1 cellular context compared by ENCODE assay signal in the genomic region with DNA sequence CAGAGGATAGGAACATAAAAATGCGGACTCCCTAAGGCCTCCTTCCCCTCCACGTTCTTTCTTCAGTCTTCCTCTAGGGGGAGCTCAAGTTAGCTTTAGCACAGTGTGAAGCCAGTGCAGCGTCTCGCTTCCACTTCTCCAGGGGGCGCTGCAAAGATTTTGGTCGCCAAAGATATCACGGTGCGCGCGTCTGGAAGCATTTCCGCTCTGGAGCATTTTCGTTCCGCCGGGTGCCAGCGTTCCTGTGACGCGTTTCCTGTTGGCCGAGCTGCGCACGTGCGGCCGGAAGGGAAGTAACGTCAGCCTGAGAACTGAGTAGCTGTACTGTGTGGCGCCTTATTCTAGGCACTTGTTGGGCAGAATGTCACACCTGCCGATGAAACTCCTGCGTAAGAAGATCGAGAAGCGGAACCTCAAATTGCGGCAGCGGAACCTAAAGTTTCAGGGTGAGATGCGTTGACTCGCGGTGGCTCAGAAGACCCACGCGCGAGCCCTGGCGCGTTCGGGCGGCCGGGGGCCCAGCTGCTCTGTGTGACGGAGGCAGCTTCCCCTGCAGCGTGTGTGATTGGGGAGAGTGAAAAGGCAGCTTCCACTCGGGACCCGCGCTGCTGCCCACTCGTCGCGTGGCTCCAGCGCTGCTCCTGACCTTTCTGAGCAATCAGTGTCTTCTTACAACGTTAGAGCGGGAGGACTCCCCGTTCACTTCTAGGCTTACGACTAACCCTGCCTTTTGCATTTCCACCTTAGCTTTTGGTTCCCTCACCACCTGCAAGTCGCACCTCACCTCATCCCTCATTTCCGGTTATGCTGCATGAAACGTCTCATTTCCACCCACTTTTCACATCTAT.
TF ChIP-seq lines count a peak whose summit lies in the region.

TSS of gene DDX18 (plus strand) at position 275 of the 848 bp plus-strand sequence. CDS start at position 362, 87 bp downstream.

TF ChIP-seq in HepG2, 621 proteins besides CTCF, POLR2A, EP300 and RAD21 (continued from another document and continues in another):
- TF ChIP-seq ZSCAN31 (CRISPR knock-in tag; IDR thresholded peaks at IDR 0.05; ENCODE audit: low read depth): peak; percentile 55; the same call in 1 of the 2 replicates
- peak; percentile 99 for TF ChIP-seq ZNF883 (CRISPR knock-in tag; IDR thresholded peaks at IDR 0.05; ENCODE audit: not compliant biosample characterization)
- TF ChIP-seq GABPA (IDR thresholded peaks at IDR 0.05; ENCODE audit: low read depth, low read length): peak; percentile 96
- TF ChIP-seq GABPA (CRISPR knock-in tag; IDR thresholded peaks at IDR 0.05; ENCODE audit: low read depth): peak; percentile 99
- peak; percentile 89 for TF ChIP-seq SNAI1 (CRISPR knock-in tag; IDR thresholded peaks at IDR 0.05; ENCODE audit: borderline replicate concordance)
- TF ChIP-seq GPN1 (CRISPR knock-in tag; IDR thresholded peaks at IDR 0.05; ENCODE audit: borderline replicate concordance): no peak
- peak; percentile 96; the same call in 1 of the 2 replicates for TF ChIP-seq NFATC3 (CRISPR knock-in tag; IDR thresholded peaks at IDR 0.05)
- TF ChIP-seq HMG20B (CRISPR knock-in tag; conservative IDR thresholded peaks at IDR 0.05): 0 out of 2 replicates have a peak, but pooled peaks have one; percentile 52
- TF ChIP-seq, protein P1, sequence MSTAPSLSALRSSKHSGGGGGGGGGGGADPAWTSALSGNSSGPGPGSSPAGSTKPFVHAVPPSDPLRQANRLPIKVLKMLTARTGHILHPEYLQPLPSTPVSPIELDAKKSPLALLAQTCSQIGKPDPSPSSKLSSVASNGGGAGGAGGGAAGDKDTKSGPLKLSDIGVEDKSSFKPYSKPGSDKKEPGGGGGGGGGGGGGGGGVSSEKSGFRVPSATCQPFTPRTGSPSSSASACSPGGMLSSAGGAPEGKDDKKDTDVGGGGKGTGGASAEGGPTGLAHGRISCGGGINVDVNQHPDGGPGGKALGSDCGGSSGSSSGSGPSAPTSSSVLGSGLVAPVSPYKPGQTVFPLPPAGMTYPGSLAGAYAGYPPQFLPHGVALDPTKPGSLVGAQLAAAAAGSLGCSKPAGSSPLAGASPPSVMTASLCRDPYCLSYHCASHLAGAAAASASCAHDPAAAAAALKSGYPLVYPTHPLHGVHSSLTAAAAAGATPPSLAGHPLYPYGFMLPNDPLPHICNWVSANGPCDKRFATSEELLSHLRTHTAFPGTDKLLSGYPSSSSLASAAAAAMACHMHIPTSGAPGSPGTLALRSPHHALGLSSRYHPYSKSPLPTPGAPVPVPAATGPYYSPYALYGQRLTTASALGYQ (CRISPR knock-in tag; IDR thresholded peaks at IDR 0.05): peak; percentile 75
- no peak for TF ChIP-seq ATRX (CRISPR knock-in tag; IDR thresholded peaks at IDR 0.05; ENCODE audit: borderline replicate concordance)
- TF ChIP-seq ZNF747 (CRISPR knock-in tag; IDR thresholded peaks at IDR 0.05; ENCODE audit: borderline replicate concordance): peak; percentile 87; the same call in 1 of the 2 replicates
- TF ChIP-seq HNRNPK (IDR thresholded peaks at IDR 0.05; ENCODE audit: low read depth, low read length, poor library complexity, severe bottlenecking): no peak
- peak; percentile 91; the same call in 1 of the 2 replicates for TF ChIP-seq ZNF343 (CRISPR knock-in tag; IDR thresholded peaks at IDR 0.05)
- TF ChIP-seq RARG (CRISPR knock-in tag; IDR thresholded peaks at IDR 0.05; ENCODE audit: low read depth): no peak
- TF ChIP-seq RFX3 (CRISPR knock-in tag; IDR thresholded peaks at IDR 0.05): peak; percentile 9; the same call in 1 of the 2 replicates
- TF ChIP-seq ZMAT3 (CRISPR knock-in tag; conservative IDR thresholded peaks at IDR 0.05): peak; percentile 81
- TF ChIP-seq, protein P2, sequence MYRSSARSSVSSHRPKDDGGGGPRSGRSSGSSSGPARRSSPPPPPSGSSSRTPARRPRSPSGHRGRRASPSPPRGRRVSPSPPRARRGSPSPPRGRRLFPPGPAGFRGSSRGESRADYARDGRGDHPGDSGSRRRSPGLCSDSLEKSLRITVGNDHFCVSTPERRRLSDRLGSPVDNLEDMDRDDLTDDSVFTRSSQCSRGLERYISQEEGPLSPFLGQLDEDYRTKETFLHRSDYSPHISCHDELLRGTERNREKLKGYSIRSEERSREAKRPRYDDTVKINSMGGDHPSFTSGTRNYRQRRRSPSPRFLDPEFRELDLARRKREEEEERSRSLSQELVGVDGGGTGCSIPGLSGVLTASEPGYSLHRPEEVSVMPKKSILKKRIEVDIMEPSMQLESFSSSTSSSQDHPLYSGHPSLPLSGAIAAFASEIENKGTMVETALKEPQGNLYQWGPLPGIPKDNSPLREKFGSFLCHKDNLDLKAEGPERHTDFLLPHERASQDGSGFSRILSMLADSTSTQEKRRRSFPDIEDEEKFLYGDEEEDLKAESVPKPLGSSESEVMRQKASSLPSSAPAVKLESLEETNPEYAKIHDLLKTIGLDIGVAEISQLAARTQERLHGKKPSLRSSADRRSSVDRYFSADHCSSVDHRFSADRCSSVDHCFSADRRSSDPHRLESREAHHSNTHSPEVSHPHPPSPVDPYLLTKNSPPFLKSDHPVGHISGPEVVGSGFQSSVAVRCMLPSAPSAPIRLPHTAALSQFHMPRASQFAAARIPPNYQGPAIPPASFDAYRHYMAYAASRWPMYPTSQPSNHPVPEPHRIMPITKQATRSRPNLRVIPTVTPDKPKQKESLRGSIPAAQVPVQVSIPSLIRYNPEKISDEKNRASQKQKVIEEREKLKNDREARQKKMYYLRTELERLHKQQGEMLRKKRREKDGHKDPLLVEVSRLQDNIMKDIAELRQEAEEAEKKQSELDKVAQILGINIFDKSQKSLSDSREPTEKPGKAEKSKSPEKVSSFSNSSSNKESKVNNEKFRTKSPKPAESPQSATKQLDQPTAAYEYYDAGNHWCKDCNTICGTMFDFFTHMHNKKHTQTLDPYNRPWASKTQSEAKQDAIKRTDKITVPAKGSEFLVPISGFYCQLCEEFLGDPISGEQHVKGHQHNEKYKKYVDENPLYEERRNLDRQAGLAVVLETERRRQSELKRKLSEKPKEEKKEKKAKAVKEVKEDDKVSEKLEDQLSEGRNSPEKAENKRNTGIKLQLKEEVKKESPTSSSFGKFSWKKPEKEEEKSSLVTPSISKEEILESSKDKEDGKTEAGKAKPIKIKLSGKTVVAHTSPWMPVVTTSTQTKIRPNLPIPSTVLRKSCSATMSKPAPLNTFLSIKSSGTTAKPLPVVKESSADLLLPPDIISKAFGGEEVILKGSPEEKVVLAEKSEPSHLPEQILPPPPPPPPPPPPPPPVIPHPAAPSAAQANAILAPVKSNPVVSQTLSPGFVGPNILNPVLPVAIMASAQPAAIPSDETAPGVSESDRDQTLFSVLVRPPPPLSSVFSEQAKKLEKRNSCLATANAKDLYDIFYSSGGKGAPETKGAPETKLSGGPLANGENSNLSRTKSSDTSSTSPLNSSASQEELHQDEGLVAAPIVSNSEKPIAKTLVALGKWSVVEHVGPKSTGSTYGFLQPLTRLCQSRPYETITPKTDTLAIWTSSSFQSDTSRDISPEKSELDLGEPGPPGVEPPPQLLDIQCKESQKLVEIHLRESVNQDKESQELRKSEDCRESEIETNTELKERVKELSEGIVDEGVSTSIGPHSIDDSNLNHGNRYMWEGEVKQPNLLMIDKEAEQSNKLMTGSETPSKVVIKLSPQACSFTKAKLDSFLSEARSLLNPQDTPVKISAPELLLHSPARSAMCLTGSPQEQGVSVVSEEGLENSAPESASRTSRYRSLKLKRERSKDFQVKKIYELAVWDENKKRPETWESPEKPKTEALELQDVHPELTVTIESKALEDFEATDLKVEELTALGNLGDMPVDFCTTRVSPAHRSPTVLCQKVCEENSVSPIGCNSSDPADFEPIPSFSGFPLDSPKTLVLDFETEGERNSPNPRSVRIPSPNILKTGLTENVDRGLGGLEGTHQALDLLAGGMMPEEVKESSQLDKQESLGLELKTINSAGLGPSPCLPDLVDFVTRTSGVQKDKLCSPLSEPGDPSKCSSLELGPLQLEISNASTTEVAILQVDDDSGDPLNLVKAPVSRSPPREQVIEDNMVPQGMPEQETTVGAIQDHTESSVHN (CRISPR knock-in tag; IDR thresholded peaks at IDR 0.05): peak; percentile 51; the same call in 1 of the 2 replicates
- no peak for TF ChIP-seq ZNF841 (CRISPR knock-in tag; IDR thresholded peaks at IDR 0.05; ENCODE audit: borderline replicate concordance)
- TF ChIP-seq, protein P3, sequence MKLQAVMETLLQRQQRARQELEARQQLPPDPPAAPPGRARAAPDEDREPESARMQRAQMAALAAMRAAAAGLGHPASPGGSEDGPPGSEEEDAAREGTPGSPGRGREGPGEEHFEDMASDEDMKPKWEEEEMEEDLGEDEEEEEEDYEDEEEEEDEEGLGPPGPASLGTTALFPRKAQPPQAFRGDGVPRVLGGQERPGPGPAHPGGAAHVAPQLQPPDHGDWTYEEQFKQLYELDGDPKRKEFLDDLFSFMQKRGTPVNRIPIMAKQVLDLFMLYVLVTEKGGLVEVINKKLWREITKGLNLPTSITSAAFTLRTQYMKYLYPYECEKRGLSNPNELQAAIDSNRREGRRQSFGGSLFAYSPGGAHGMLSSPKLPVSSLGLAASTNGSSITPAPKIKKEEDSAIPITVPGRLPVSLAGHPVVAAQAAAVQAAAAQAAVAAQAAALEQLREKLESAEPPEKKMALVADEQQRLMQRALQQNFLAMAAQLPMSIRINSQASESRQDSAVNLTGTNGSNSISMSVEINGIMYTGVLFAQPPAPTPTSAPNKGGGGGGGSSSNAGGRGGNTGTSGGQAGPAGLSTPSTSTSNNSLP (IDR thresholded peaks at IDR 0.05; ENCODE audit: low read depth, low read length): peak; percentile 96
- peak; percentile 94 for TF ChIP-seq ZNF691 (CRISPR knock-in tag; IDR thresholded peaks at IDR 0.05; ENCODE audit: borderline replicate concordance, low read depth)
- peak; percentile 28; the same call in 1 of the 2 replicates for TF ChIP-seq MLX (CRISPR knock-in tag; IDR thresholded peaks at IDR 0.05)
- TF ChIP-seq NR2F6 (IDR thresholded peaks at IDR 0.05): peak; percentile 23; the same call in 1 of the 2 replicates
- TF ChIP-seq NR2F6 (CRISPR knock-in tag; IDR thresholded peaks at IDR 0.05): peak; percentile 57; the same call in 1 of the 2 replicates
- TF ChIP-seq ESRRA (CRISPR knock-in tag; IDR thresholded peaks at IDR 0.05; ENCODE audit: low read depth): peak; percentile 75
- TF ChIP-seq THAP8 (CRISPR knock-in tag; IDR thresholded peaks at IDR 0.05; ENCODE audit: borderline replicate concordance): no peak; the same call in 1 of the 2 replicates
- TF ChIP-seq ZNF670 (CRISPR knock-in tag; IDR thresholded peaks at IDR 0.05; ENCODE audit: borderline replicate concordance): peak; percentile 91
- TF ChIP-seq PCBP2 (optimal IDR thresholded peaks at IDR 0.05; ENCODE audit: low read depth, low read length, poor library complexity, severe bottlenecking): no peak
- TF ChIP-seq, protein P4, sequence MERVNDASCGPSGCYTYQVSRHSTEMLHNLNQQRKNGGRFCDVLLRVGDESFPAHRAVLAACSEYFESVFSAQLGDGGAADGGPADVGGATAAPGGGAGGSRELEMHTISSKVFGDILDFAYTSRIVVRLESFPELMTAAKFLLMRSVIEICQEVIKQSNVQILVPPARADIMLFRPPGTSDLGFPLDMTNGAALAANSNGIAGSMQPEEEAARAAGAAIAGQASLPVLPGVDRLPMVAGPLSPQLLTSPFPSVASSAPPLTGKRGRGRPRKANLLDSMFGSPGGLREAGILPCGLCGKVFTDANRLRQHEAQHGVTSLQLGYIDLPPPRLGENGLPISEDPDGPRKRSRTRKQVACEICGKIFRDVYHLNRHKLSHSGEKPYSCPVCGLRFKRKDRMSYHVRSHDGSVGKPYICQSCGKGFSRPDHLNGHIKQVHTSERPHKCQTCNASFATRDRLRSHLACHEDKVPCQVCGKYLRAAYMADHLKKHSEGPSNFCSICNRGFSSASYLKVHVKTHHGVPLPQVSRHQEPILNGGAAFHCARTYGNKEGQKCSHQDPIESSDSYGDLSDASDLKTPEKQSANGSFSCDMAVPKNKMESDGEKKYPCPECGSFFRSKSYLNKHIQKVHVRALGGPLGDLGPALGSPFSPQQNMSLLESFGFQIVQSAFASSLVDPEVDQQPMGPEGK (CRISPR knock-in tag; IDR thresholded peaks at IDR 0.05): peak; percentile 44
- TF ChIP-seq, protein P5, sequence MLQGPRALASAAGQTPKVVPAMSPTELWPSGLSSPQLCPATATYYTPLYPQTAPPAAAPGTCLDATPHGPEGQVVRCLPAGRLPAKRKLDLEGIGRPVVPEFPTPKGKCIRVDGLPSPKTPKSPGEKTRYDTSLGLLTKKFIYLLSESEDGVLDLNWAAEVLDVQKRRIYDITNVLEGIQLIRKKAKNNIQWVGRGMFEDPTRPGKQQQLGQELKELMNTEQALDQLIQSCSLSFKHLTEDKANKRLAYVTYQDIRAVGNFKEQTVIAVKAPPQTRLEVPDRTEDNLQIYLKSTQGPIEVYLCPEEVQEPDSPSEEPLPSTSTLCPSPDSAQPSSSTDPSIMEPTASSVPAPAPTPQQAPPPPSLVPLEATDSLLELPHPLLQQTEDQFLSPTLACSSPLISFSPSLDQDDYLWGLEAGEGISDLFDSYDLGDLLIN (CRISPR knock-in tag; IDR thresholded peaks at IDR 0.05; ENCODE audit: borderline replicate concordance): 0 out of 2 replicates have a peak, but pooled peaks have one; percentile 24
- peak; percentile 99 for TF ChIP-seq GABPB1 (CRISPR knock-in tag; IDR thresholded peaks at IDR 0.05)
- TF ChIP-seq, protein P6, sequence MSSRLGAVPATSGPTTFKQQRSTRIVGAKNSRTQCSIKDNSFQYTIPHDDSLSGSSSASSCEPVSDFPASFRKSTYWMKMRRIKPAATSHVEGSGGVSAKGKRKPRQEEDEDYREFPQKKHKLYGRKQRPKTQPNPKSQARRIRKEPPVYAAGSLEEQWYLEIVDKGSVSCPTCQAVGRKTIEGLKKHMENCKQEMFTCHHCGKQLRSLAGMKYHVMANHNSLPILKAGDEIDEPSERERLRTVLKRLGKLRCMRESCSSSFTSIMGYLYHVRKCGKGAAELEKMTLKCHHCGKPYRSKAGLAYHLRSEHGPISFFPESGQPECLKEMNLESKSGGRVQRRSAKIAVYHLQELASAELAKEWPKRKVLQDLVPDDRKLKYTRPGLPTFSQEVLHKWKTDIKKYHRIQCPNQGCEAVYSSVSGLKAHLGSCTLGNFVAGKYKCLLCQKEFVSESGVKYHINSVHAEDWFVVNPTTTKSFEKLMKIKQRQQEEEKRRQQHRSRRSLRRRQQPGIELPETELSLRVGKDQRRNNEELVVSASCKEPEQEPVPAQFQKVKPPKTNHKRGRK (CRISPR knock-in tag; IDR thresholded peaks at IDR 0.05): no peak
- peak; percentile 96 for TF ChIP-seq TGIF2 (CRISPR knock-in tag; IDR thresholded peaks at IDR 0.05)
